17 cellular contexts compared by ENCODE assay signal in the genomic region with DNA sequence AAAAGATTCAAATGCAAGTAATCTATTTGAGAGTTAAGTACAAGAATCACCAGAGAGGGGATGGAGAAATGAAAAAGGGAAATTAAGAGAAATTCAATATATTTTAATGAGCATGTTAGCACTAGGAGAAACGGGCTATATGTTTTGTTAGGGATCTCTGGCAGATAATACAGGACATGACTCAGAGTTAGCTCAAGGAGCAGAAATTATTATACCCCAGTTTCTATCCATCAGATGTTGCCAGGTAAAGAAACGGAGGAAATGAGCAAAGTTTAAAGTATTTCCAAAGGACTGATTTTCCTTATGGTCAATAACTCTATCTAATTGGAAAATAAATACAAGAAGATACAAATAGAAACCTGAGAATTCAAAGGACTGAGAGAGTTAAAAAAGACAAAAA.
DNase-seq lines count a peak whose midpoint lies in the region; ATAC-seq and TF ChIP-seq lines count a peak whose summit lies in the region.
"Had no signal": no experiment of that assay in that cellular context is flagged by ENCODE, and none has a peak within 500 bp of the region (broad histone marks: within the 10 kb centered on the region; RNA-seq: fewer than 3 reads in every experiment).

No MANE protein-coding gene starts in this region.

- H3K9me3 ChIP-seq in PC-3 (ENCODE audit: low read length), result no peaks in the 10 kb centered on the region
- H3K9me3 ChIP-seq in mammary epithelial cell (replicated peaks; ENCODE audit: insufficient read depth, low read length), result no peaks in the 10 kb centered on the region
- no peaks in the 10 kb centered on the region for H3K9me3 ChIP-seq in A673 (ENCODE audit: low read depth, low read length, poor library complexity, severe bottlenecking)
- H3K9me3 ChIP-seq: SJSA1 had no signal

- H3K4me3 ChIP-seq in PC-3 (ENCODE audit: low read length) (no peak overlapping the region), mammary epithelial cell (replicated peaks in 1 of 3; ENCODE audit: insufficient read depth in 1 of 3, low read depth in 2 of 3, low read length in 3 of 3) (no peak overlapping the region), A673 (ENCODE audit: low read depth, low read length, poor library complexity, severe bottlenecking) (no peak overlapping the region)
- H3K4me3 ChIP-seq: SJSA1 had no signal

- ATAC-seq in PC-3, result peak; percentile 91
- ATAC-seq: Panc1 had no signal

- H3K9me2 ChIP-seq in PC-3 (replicated peaks; ENCODE audit: low read length), result no peaks in the 10 kb centered on the region

- H3K36me3 ChIP-seq in PC-3 (ENCODE audit: low read depth, low read length) (no peaks in the 10 kb centered on the region), mammary epithelial cell (ENCODE audit: insufficient read depth, low read length) (no peaks in the 10 kb centered on the region), A673 (ENCODE audit: insufficient read depth, low read length, poor library complexity, severe bottlenecking) (no peaks in the 10 kb centered on the region)
- H3K36me3 ChIP-seq: SJSA1 had no signal

- peaks cover 12% of the 10 kb centered on the region for H3K4me1 ChIP-seq in PC-3 (ENCODE audit: insufficient read depth, low read length)
- H3K4me1 ChIP-seq in mammary epithelial cell (ENCODE audit: insufficient read depth, low read length), result peaks cover 6% of the 10 kb centered on the region
- peaks cover 4% of the 10 kb centered on the region for H3K4me1 ChIP-seq in A673 (ENCODE audit: insufficient read depth, low read length, poor library complexity, severe bottlenecking)
- H3K4me1 ChIP-seq: SJSA1 had no signal

- in situ Hi-C loops in mammary epithelial cell (cut with MboI; ENCODE audit: low sequenced_read_pairs in 2 of 2), result no loop called here

- H4K20me1 ChIP-seq in PC-3 (ENCODE audit: low read length) (no peaks in the 10 kb centered on the region), mammary epithelial cell (ENCODE audit: insufficient read depth, low read length) (no peaks in the 10 kb centered on the region)

- no peak for TF ChIP-seq CTCF in PC-3 (conservative IDR thresholded peaks at IDR 0.05; ENCODE audit: low read depth, low read length)
- no peak for TF ChIP-seq CTCF in mammary epithelial cell (conservative IDR thresholded peaks at IDR 0.05 in 1 of 2, IDR thresholded peaks at IDR 0.05 in 1 of 2; ENCODE audit: extremely low read depth in 1 of 2, insufficient read depth in 1 of 2, low read depth in 1 of 2, low read length in 2 of 2)
- TF ChIP-seq CTCF in A673 (conservative IDR thresholded peaks at IDR 0.05; ENCODE audit: low read depth, low read length), result no peak

- POLR2A ChIA-PET in PC-3 (lab: Charles Lee; ENCODE audit: unreplicated experiment), result interaction anchor here (0.6 kb wide), 1 partner anchor 17 kb away, joined by 3 read pairs; no protein-coding TSS in a partner anchor
- POLR2A ChIA-PET in A673 (lab: Charles Lee; ENCODE audit: low non-redundant PET), result no interaction called here

- H3K27ac ChIP-seq in PC-3 (ENCODE audit: low read length) (peak overlapping the region; percentile 37; the same call in 1 of the 2 replicates), mammary epithelial cell (ENCODE audit: insufficient read depth, low read depth, low read length) (peak overlapping the region; percentile 71), A673 (ENCODE audit: low read depth, low read length, poor library complexity, severe bottlenecking) (no peak overlapping the region)
- H3K27ac ChIP-seq: HL-60, SJSA1 had no signal

- H3K4me2 ChIP-seq in PC-3 (ENCODE audit: low read length), result peak overlapping the region; percentile 60
- peak overlapping the region; percentile 22 for H3K4me2 ChIP-seq in mammary epithelial cell (ENCODE audit: insufficient read depth, low read depth, low read length)

- DNase-seq in ELR (ENCODE audit: low read depth), result peak; percentile 54
- peak; percentile 65 for DNase-seq in PC-3
- DNase-seq in mammary epithelial cell, result peak; percentile 63
- DNase-seq in glomerular endothelial cell (ENCODE audit: extremely low read depth, low read depth, low spot score), result peak; percentile 33
- DNase-seq in A673 (ENCODE audit: low spot score), result no peak
- no peak for DNase-seq in NCI-H510A treated with DMSO at 0.1 percent for 48 hours (lab: John Stamatoyannopoulos, UW)
- no peak for DNase-seq in NCI-H774 (lab: John Stamatoyannopoulos, UW)
- no peak for DNase-seq in epidermal melanocyte (ENCODE audit: insufficient read length, low spot score)
- DNase-seq: CD4-positive, CD25-positive, alpha-beta regulatory T cell; H9; NCI-H1417 treated with DMSO at 0.1 percent for 48 hours; NCI-H187 treated with DMSO at 0.1 percent for 48 hours; NCI-H2107; NK-92 treated with Interleukin-12 subunit alpha and Interleukin-12 subunit beta, amount 100 ng/mL, for 24 hours had no signal

- BruUV-seq in PC-3 (replicated peaks; lab: Mats Ljungman, UMichigan) (no TSS peak), mammary epithelial cell (replicated peaks; lab: Mats Ljungman, UMichigan) (TSS peak; percentile 100), A673 (replicated peaks; lab: Mats Ljungman, UMichigan) (no TSS peak)

- H3K9ac ChIP-seq in PC-3 (ENCODE audit: low read length), result no peak overlapping the region
- no peak overlapping the region for H3K9ac ChIP-seq in mammary epithelial cell (ENCODE audit: insufficient read depth, low read length)

- intact Hi-C loops in PC-3 (cut with micrococcal nuclease), result no loop called here
- intact Hi-C loops in mammary epithelial cell (cut with micrococcal nuclease), result no loop called here
- intact Hi-C loops in A673 (cut with micrococcal nuclease; ENCODE audit: unreplicated experiment), result no loop called here

- H3K27me3 ChIP-seq in PC-3 (ENCODE audit: low read length) (no peaks in the 10 kb centered on the region), mammary epithelial cell (ENCODE audit: insufficient read depth, low read length) (no peaks in the 10 kb centered on the region), A673 (replicated peaks; ENCODE audit: insufficient read depth, low read depth, low read length, poor library complexity) (no peaks in the 10 kb centered on the region)
- H3K27me3 ChIP-seq: SJSA1 had no signal

- H2AFZ ChIP-seq in PC-3 (ENCODE audit: low read length) (peak overlapping the region; percentile 38; the same call in 1 of the 2 replicates), mammary epithelial cell (ENCODE audit: low read depth, low read length) (no peak overlapping the region)

- dilution Hi-C loops in mammary epithelial cell (cut with HindIII; ENCODE audit: low sequenced_read_pairs), result no loop called here

- CTCF ChIA-PET in PC-3 (lab: Charles Lee), result no interaction called here
- CTCF ChIA-PET in mammary epithelial cell (lab: Charles Lee; ENCODE audit: low non-redundant PET), result no interaction called here
- CTCF ChIA-PET in A673 (lab: Charles Lee), result no interaction called here

- H3K79me2 ChIP-seq in PC-3 (ENCODE audit: low read length), result no peaks in the 10 kb centered on the region
- no peaks in the 10 kb centered on the region for H3K79me2 ChIP-seq in mammary epithelial cell (ENCODE audit: insufficient read depth, low read length)

- no peaks in the 10 kb centered on the region for H3F3A ChIP-seq in PC-3 (ENCODE audit: low read length, unreplicated experiment)

- WGBS in mammary epithelial cell (ENCODE audit: low coverage, missing lambda C conversion rate), result 6% methylated on average over 2 of the region's 2 CpGs

Comparison
In these comparisons a context has a peak if more than half of its experiments do, and no peak if none do; other contexts are left out.
1. DNase-seq: peak in ELR (single experiment), PC-3 (single experiment), mammary epithelial cell (single experiment) and glomerular endothelial cell (single experiment); none in A673 (single experiment), NCI-H510A treated with DMSO at 0.1 percent for 48 hours (single experiment), NCI-H774 (single experiment) and epidermal melanocyte (single experiment).